Comparison of ENCODE assay signal across 1 cellular context in genomic region chr20:14792915-14793314, GRCh38.
TF ChIP-seq lines count a peak whose summit lies in the region.

No MANE protein-coding gene starts in this region.

TF ChIP-seq in HepG2, 621 proteins besides CTCF, POLR2A, EP300 and RAD21 (continued from another document):
- no peak for TF ChIP-seq ZNF33A (CRISPR knock-in tag; IDR thresholded peaks at IDR 0.05; ENCODE audit: borderline replicate concordance)
- TF ChIP-seq KLF9 (CRISPR knock-in tag; IDR thresholded peaks at IDR 0.05; ENCODE audit: low read depth), result no peak
- no peak for TF ChIP-seq RBM22 (optimal IDR thresholded peaks at IDR 0.05; ENCODE audit: low read length)
- TF ChIP-seq MTA3 (CRISPR knock-in tag; IDR thresholded peaks at IDR 0.05), result no peak
- no peak for TF ChIP-seq NFYB (CRISPR knock-in tag; IDR thresholded peaks at IDR 0.05)
- no peak for TF ChIP-seq MXD3 (CRISPR knock-in tag; IDR thresholded peaks at IDR 0.05)
- TF ChIP-seq ZNF296 (CRISPR knock-in tag; conservative IDR thresholded peaks at IDR 0.05), result no peak
